Comparison of ENCODE assay signal across 12 cellular contexts in the genomic region with DNA sequence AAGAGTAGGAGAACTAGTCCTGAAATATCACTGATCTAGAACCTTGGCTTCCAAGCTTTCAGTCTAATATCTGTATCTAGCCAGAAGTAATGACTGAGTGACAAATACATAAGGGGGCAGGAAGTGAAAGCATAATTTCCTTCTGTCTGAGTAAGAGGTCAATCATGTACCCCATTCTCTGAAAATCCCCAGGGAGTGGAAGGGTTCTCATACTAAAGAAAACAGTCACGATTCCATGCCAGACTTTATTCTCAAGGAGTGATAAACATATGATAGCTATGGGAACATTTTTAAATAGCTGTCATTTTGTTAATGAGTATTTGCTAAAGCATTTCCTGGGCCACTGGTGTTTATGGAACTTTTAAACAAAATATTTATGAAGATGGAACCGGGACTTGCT.
A peak's percentile ranks its signal among the peaks of the same experiment; 100 is the strongest.
DNase-seq lines count a peak whose midpoint lies in the region; ATAC-seq and TF ChIP-seq lines count a peak whose summit lies in the region.
"Had no signal": no experiment of that assay in that cellular context is flagged by ENCODE, and none has a peak within 500 bp of the region (broad histone marks: within the 10 kb centered on the region; RNA-seq: fewer than 3 reads in every experiment).

No MANE protein-coding gene starts in this region.

- no peak for TF ChIP-seq POLR2A in GM18505 (IDR thresholded peaks at IDR 0.05; ENCODE audit: borderline replicate concordance, extremely low read depth, insufficient read depth, insufficient read length)

- ATAC-seq in GM18861 (IDR thresholded peaks at IDR 0.05; ENCODE audit: unreplicated experiment), result peak; percentile 33
- ATAC-seq in HG03354 (IDR thresholded peaks at IDR 0.05; ENCODE audit: poor library complexity, severe bottlenecking, unreplicated experiment), result peak; percentile 30
- ATAC-seq in GM18505 (IDR thresholded peaks at IDR 0.05; ENCODE audit: unreplicated experiment), result no peak
- ATAC-seq: activated CD4-positive, alpha-beta T cell treated with anti-CD3 and anti-CD28 coated beads for 36 hours; activated naive CD4-positive, alpha-beta T cell treated with anti-CD3 and anti-CD28 coated beads, Interleukin-2, amount 50 U/mL, for 72 hours had no signal

- DNase-seq in dedifferentiated amniotic fluid mesenchymal stem cell (ENCODE audit: extremely low spot score), result peak; percentile 21
- peak; percentile 88 for DNase-seq in pulmonary artery endothelial cell (ENCODE audit: low read depth, low spot score)
- no peak for DNase-seq in SW480 (ENCODE audit: low spot score)
- no peak for DNase-seq in RPMI8226
- DNase-seq in NCI-H345 (lab: John Stamatoyannopoulos, UW), result no peak
- DNase-seq: activated CD4-positive, alpha-beta T cell treated with anti-CD3 and anti-CD28 coated beads for 36 hours; NCI-H1417 treated with DMSO at 0.1 percent for 48 hours; substantia nigra had no signal

Comparison
In these comparisons a context has a peak if more than half of its experiments do, and no peak if none do; other contexts are left out.
1. DNase-seq: peak in dedifferentiated amniotic fluid mesenchymal stem cell (single experiment) and pulmonary artery endothelial cell (single experiment); none in SW480 (single experiment), RPMI8226 (single experiment) and NCI-H345 (single experiment).